8 cellular contexts compared by ENCODE assay signal in genomic region chr1:175191654-175192053, GRCh38. TPM values are rescaled to one million over a fixed set of nuclear protein-coding genes. Genes with fewer than 3 reads are reported as not detected.
A peak's percentile ranks its signal among the peaks of the same experiment; 100 is the strongest.
DNase-seq lines count a peak whose midpoint lies in the region; ATAC-seq and TF ChIP-seq lines count a peak whose summit lies in the region.

No MANE protein-coding gene starts in this region.

- H3K27me3 ChIP-seq in DND-41 (ENCODE audit: insufficient read depth, low read length, poor library complexity) (peaks cover 20% of the 10 kb centered on the region), HCT116 (ENCODE audit: insufficient read depth, low read length) (no peaks in the 10 kb centered on the region), esophagus muscularis mucosa (no peaks in the 10 kb centered on the region), neuronal stem cell (ENCODE audit: control insufficient read depth in 3 of 3, insufficient read depth in 3 of 3, low read depth in 1 of 3, low read length in 3 of 3) (peaks cover 0 to 60% (median 34%) of the 10 kb centered on the region in 3 experiments)

- POLR2A ChIA-PET in HCT116 (lab: Charles Lee) = interaction anchor here (1.2 kb wide), 2 partner anchors 8 to 22 kb away, joined by 5 to 9 read pairs; no protein-coding TSS in a partner anchor

- H3K23ac ChIP-seq in neuronal stem cell (ENCODE audit: low read depth, low read length, poor library complexity) = no peak overlapping the region

- TF ChIP-seq CTCF in DND-41 (IDR thresholded peaks at IDR 0.05; ENCODE audit: borderline replicate concordance, extremely low read depth, low read length, poor library complexity, severe bottlenecking) (no peak), HCT116 (IDR thresholded peaks at IDR 0.05 in 2 of 3, conservative IDR thresholded peaks at IDR 0.05 in 1 of 3; ENCODE audit: borderline replicate concordance in 1 of 3, insufficient read depth in 1 of 3, low read depth in 2 of 3, low read length in 2 of 3) (no peak), esophagus muscularis mucosa (IDR thresholded peaks at IDR 0.05) (no peak)

- H3K27ac ChIP-seq in DND-41 (ENCODE audit: low read length) = no peak overlapping the region
- H3K27ac ChIP-seq in HCT116 (ENCODE audit: low read depth, low read length) = no peak overlapping the region
- no peak overlapping the region for H3K27ac ChIP-seq in SK-N-MC
- peak overlapping the region; percentile 86 to 89 (median 88) for H3K27ac ChIP-seq in esophagus muscularis mucosa (replicated peaks in 1 of 4)
- no peak overlapping the region for H3K27ac ChIP-seq in neuronal stem cell (replicated peaks; ENCODE audit: low read length)

- H3K4me2 ChIP-seq in DND-41 (ENCODE audit: insufficient read depth, low read length) (peak overlapping the region; percentile 72), HCT116 (ENCODE audit: low read length) (peak overlapping the region; percentile 97), neuronal stem cell (ENCODE audit: insufficient read depth, low read length, poor library complexity, severe bottlenecking) (no peak overlapping the region)

- H2BK15ac ChIP-seq in neuronal stem cell (ENCODE audit: low read length) = no peak overlapping the region

- H3K18ac ChIP-seq in neuronal stem cell (ENCODE audit: low read length) = no peak overlapping the region

- no peaks in the 10 kb centered on the region for H3K9me2 ChIP-seq in HCT116 (ENCODE audit: insufficient read depth)

- H2AK5ac ChIP-seq in neuronal stem cell (ENCODE audit: low read depth, low read length) = no peak overlapping the region

- H4K20me1 ChIP-seq in DND-41 (ENCODE audit: insufficient read depth, low read length) (no peaks in the 10 kb centered on the region), HCT116 (ENCODE audit: insufficient read depth) (no peaks in the 10 kb centered on the region)

- intact Hi-C loops in HCT116 (cut with micrococcal nuclease) (no loop called here), esophagus muscularis mucosa (cut with DNase I) (loop anchor here (5.0 kb wide), 1 partner anchor 34 kb away; no protein-coding TSS in a partner anchor)

- H3K9me3 ChIP-seq in DND-41 (ENCODE audit: insufficient read depth, low read length, severe bottlenecking) (no peaks in the 10 kb centered on the region), HCT116 (ENCODE audit: control insufficient read depth in 1 of 2, insufficient read depth in 1 of 2, low read depth in 1 of 2, low read length in 2 of 2) (no peaks in the 10 kb centered on the region), SK-N-MC (ENCODE audit: low read depth, low read length) (no peaks in the 10 kb centered on the region), esophagus muscularis mucosa (no peaks in the 10 kb centered on the region), neuronal stem cell (replicated peaks in 1 of 2; ENCODE audit: control insufficient read depth in 2 of 2, insufficient read depth in 1 of 2, low read depth in 1 of 2, low read length in 2 of 2) (no peaks in the 10 kb centered on the region)

- peak overlapping the region in 1 of 2 experiments; percentile 55; a peak in 3 of 4 replicates for H3K4me3 ChIP-seq in DND-41 (ENCODE audit: low read depth in 1 of 2, low read length in 2 of 2)
- peak overlapping the region; percentile 67 to 87 for H3K4me3 ChIP-seq in HCT116 (replicated peaks in 1 of 2; ENCODE audit: low read depth in 1 of 2, low read length in 2 of 2)
- peak overlapping the region; percentile 78 for H3K4me3 ChIP-seq in SK-N-MC
- peak overlapping the region; percentile 66 to 81 (median 68) for H3K4me3 ChIP-seq in esophagus muscularis mucosa
- no peak overlapping the region for H3K4me3 ChIP-seq in neuronal stem cell (ENCODE audit: low read length in 2 of 2)

- TF ChIP-seq POLR2A in HCT116 (IDR thresholded peaks at IDR 0.05; ENCODE audit: borderline replicate concordance, extremely low read depth, insufficient read depth, insufficient read length) = no peak
- TF ChIP-seq POLR2A in esophagus muscularis mucosa (IDR thresholded peaks at IDR 0.05; ENCODE audit: low read depth) = no peak

- no peak overlapping the region for H2BK5ac ChIP-seq in neuronal stem cell (ENCODE audit: low read length)

- no TSS peak for BruUV-seq in HCT116 (replicated peaks; lab: Mats Ljungman, UMichigan)

- H2AFZ ChIP-seq in DND-41 (ENCODE audit: low read depth, low read length) = peak overlapping the region; percentile 54
- peak overlapping the region; percentile 80 for H2AFZ ChIP-seq in HCT116 (ENCODE audit: low read depth, low read length, poor library complexity, severe bottlenecking)
- peak overlapping the region; percentile 88 for H2AFZ ChIP-seq in neuronal stem cell (ENCODE audit: low read length)

- H2BK120ac ChIP-seq in neuronal stem cell (ENCODE audit: low read depth, low read length) = no peak overlapping the region

- H3K9ac ChIP-seq in DND-41 (ENCODE audit: low read depth, low read length) = peak overlapping the region; percentile 35; the same call in 1 of the 2 replicates
- peak overlapping the region; percentile 84 for H3K9ac ChIP-seq in HCT116 (ENCODE audit: low read length)
- no peak overlapping the region for H3K9ac ChIP-seq in SK-N-MC (ENCODE audit: insufficient read length)
- H3K9ac ChIP-seq in neuronal stem cell (ENCODE audit: low read depth, low read length, poor library complexity) = no peak overlapping the region

- RAD21 ChIA-PET in HCT116 (lab: Charles Lee; ENCODE audit: low non-redundant PET in 1 of 2, low total read pairs in 2 of 2, uncharacterized antibody in 2 of 2, unreplicated experiment in 2 of 2) = no interaction called here

- H3K4me1 ChIP-seq in DND-41 (ENCODE audit: insufficient read depth, low read length) (peaks cover 28% of the 10 kb centered on the region), HCT116 (ENCODE audit: control insufficient read depth in 1 of 2, insufficient read depth in 2 of 2, low read length in 2 of 2) (peaks cover 6 to 38% of the 10 kb centered on the region in 2 experiments; a peak in 3 of 4 replicates), esophagus muscularis mucosa (peaks cover 38 to 58% (median 50%) of the 10 kb centered on the region in 4 donors), neuronal stem cell (ENCODE audit: control insufficient read depth in 2 of 2, insufficient read depth in 1 of 2, low read depth in 1 of 2, low read length in 2 of 2) (peaks cover 4 to 6% of the 10 kb centered on the region in 2 donors)

- no peaks in the 10 kb centered on the region for H3K36me3 ChIP-seq in DND-41 (ENCODE audit: insufficient read depth, low read length)
- H3K36me3 ChIP-seq in HCT116 (ENCODE audit: control insufficient read depth in 1 of 2, insufficient read depth in 2 of 2, low read length in 2 of 2) = no peaks in the 10 kb centered on the region
- H3K36me3 ChIP-seq in SK-N-MC (ENCODE audit: insufficient read depth, low read length) = no peaks in the 10 kb centered on the region
- H3K36me3 ChIP-seq in esophagus muscularis mucosa = peaks cover 0 to 6% (median 0%) of the 10 kb centered on the region in 4 donors
- no peaks in the 10 kb centered on the region for H3K36me3 ChIP-seq in neuronal stem cell (replicated peaks in 1 of 2; ENCODE audit: control insufficient read depth in 2 of 2, insufficient read depth in 2 of 2, low read length in 2 of 2)

- H3K79me2 ChIP-seq in DND-41 (ENCODE audit: insufficient read depth, low read length) (no peaks in the 10 kb centered on the region), HCT116 (ENCODE audit: insufficient read depth, low read length) (peaks cover 9% of the 10 kb centered on the region; the same call in 1 of the 2 replicates)

- no peak overlapping the region for H3K14ac ChIP-seq in neuronal stem cell (ENCODE audit: low read length)

- no peaks in the 10 kb centered on the region for H3K79me1 ChIP-seq in neuronal stem cell (ENCODE audit: low read depth, low read length)

- H3K4ac ChIP-seq in neuronal stem cell (ENCODE audit: low read length) = no peak overlapping the region

- DNase-seq in DND-41 = peak; percentile 27
- no peak for DNase-seq in HCT116 (ENCODE audit: low read depth, low spot score)
- no peak for DNase-seq in SK-N-MC (ENCODE audit: low read depth, low spot score)
- DNase-seq in esophagus muscularis mucosa (ENCODE audit: extremely low spot score) = peak; percentile 90
- no peak for DNase-seq in neuronal stem cell (ENCODE audit: low spot score)
- DNase-seq in G401 (ENCODE audit: low spot score) = no peak

- ATAC-seq in DND-41 (ENCODE audit: insufficient read depth, low read depth) (peak; percentile 55; the same call in 1 of the 3 replicates), HCT116 (no peak), GM18519 (IDR thresholded peaks at IDR 0.05; ENCODE audit: low FRiP score, unreplicated experiment) (no peak), HG03469 (IDR thresholded peaks at IDR 0.05; ENCODE audit: unreplicated experiment) (no peak)

- TF ChIP-seq RAD21 in HCT116 (IDR thresholded peaks at IDR 0.05; ENCODE audit: low read depth) = no peak

- H4K8ac ChIP-seq in neuronal stem cell (ENCODE audit: low read depth, low read length) = no peak overlapping the region

- in situ Hi-C loops in G401 (cut with HindIII; ENCODE audit: low sequenced_read_pairs) = no loop called here

- CTCF ChIA-PET in HCT116 (lab: Charles Lee) = interaction anchor here (1.6 kb wide), 1 partner anchor 22 kb away, joined by 4 read pairs; no protein-coding TSS in a partner anchor

- H4K91ac ChIP-seq in neuronal stem cell (ENCODE audit: low read depth, low read length, poor library complexity) = no peak overlapping the region

- WGBS in esophagus muscularis mucosa = 31% methylated on average over 7 of the region's 7 CpGs
- no CpG with 5 or more reads among the region's 7 CpGs for WGBS in neuronal stem cell (ENCODE audit: extremely low coverage in 2 of 2, insufficient read length in 2 of 2, insufficient replicate concordance in 1 of 2), 2 donors

- H2BK12ac ChIP-seq in neuronal stem cell (ENCODE audit: low read length) = no peak overlapping the region

- no peak for TF ChIP-seq EP300 in esophagus muscularis mucosa (IDR thresholded peaks at IDR 0.05)

TF ChIP-seq in HCT116, 20 proteins besides CTCF, POLR2A, EP300 and RAD21 (continues in another document):
- no peak for TF ChIP-seq ZNF274 (IDR thresholded peaks at IDR 0.05; ENCODE audit: low read depth, low read length)

RNA-seq across cellular contexts. Expression of gene KIAA0040, which starts 0.9 kb away (rescaled TPM):
- total RNA-seq in HCT116 (2021; ENCODE audit: unreplicated experiment) (32.4 TPM), esophagus muscularis mucosa (100 to 1,000 TPM in 1 of 4 donors, 10 to 100 TPM in 3; 37.0 to 109 (median 45.1) TPM)
- polyA plus RNA-seq in HCT116 (2012) = 37.3 and 44.7 TPM in 2 replicates
- not detected for polyA plus RNA-seq in neuronal stem cell (2013, experiment 1 of 2)
- polyA plus RNA-seq in neuronal stem cell (2013, experiment 2 of 2) = 0.01 TPM
- not detected in 2 replicates for total RNA-seq in G401 (2014; rRNA removed; shearing (Covaris generic))

Comparison
In these comparisons a context has a peak if more than half of its experiments do, and no peak if none do; other contexts are left out.
1. DNase-seq: peak in DND-41 (single experiment) and esophagus muscularis mucosa (single experiment); none in HCT116 (single experiment), SK-N-MC (single experiment), neuronal stem cell (single experiment) and G401 (single experiment).
2. H3K27ac ChIP-seq: peak in esophagus muscularis mucosa (4 of 4); none in DND-41 (single experiment), HCT116 (single experiment), SK-N-MC (single experiment) and neuronal stem cell (single experiment).
3. H3K4me3 ChIP-seq: peak in HCT116 (2 of 2), SK-N-MC (single experiment) and esophagus muscularis mucosa (4 of 4); none in neuronal stem cell (0 of 2).
4. H3K9ac ChIP-seq: peak in DND-41 (single experiment) and HCT116 (single experiment); none in SK-N-MC (single experiment) and neuronal stem cell (single experiment).
5. RNA of gene KIAA0040, which starts 0.9 kb away (total RNA-seq): 37.0 to 109 TPM in esophagus muscularis mucosa and 32.4 TPM in HCT116 (single experiment); not detected in G401; every median in the first group is over 10 times any median in the second.
6. Peak in every context shown above with its lines, with median percentiles within 50 percentile points of each other: H2AFZ ChIP-seq.